Comparison of ENCODE assay signal across 23 cellular contexts in the genomic region with DNA sequence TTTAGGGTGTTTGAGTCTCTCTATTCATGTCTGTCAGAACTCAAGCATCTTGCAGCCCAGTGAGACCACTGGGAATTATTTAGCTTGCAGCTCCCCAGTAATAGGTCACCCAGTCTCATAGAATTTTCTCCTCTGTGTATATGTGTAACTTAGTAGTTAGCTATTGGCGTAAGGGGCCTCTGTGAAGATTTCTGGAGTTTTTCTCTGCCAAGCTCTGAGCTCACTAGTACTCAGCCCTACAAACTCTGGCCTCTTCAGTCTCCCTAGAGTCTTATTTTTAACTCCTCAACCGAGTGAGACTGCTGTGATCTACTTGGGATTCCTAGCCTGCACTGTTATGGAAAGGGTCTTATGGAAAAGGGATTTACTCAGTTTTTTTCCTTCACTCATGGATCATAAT.
DNase-seq lines count a peak whose midpoint lies in the region; ATAC-seq and TF ChIP-seq lines count a peak whose summit lies in the region.
"Had no signal": no experiment of that assay in that cellular context is flagged by ENCODE, and none has a peak within 500 bp of the region (broad histone marks: within the 10 kb centered on the region; RNA-seq: fewer than 3 reads in every experiment).

No MANE protein-coding gene starts in this region.

- intact Hi-C loops in upper lobe of right lung (cut with DNase I), result no loop called here

- no peaks in the 10 kb centered on the region for H3K36me3 ChIP-seq in cardiac muscle cell
- no peaks in the 10 kb centered on the region for H3K36me3 ChIP-seq in right atrium auricular region
- no peaks in the 10 kb centered on the region for H3K36me3 ChIP-seq in upper lobe of right lung
- H3K36me3 ChIP-seq: BLaER1, SJCRH30 had no signal

- H3K27ac ChIP-seq in cardiac muscle cell, result peak overlapping the region; percentile 49
- no peak overlapping the region for H3K27ac ChIP-seq in right atrium auricular region
- H3K27ac ChIP-seq in upper lobe of right lung, result no peak overlapping the region
- H3K27ac ChIP-seq: BLaER1, GM23248, SJCRH30 had no signal

- H3K4me3 Mint-ChIP-seq in brain (no peak overlapping the region), mesothelial cell of epicardium (no peak overlapping the region)
- H3K4me3 Mint-ChIP-seq: CD4-positive, CD25-positive, alpha-beta regulatory T cell had no signal

- H3K4me1 ChIP-seq in cardiac muscle cell (ENCODE audit: low read depth) (peaks cover 8% of the 10 kb centered on the region), right atrium auricular region (no peaks in the 10 kb centered on the region), upper lobe of right lung (no peaks in the 10 kb centered on the region)
- H3K4me1 ChIP-seq: BLaER1, SJCRH30 had no signal

- H3K27me3 ChIP-seq in cardiac muscle cell (no peaks in the 10 kb centered on the region), right atrium auricular region (no peaks in the 10 kb centered on the region), upper lobe of right lung (no peaks in the 10 kb centered on the region)
- H3K27me3 ChIP-seq: BLaER1, SJCRH30 had no signal

- H3K36me3 Mint-ChIP-seq in brain (peaks cover 12% of the 10 kb centered on the region), mesothelial cell of epicardium (peaks cover 7% of the 10 kb centered on the region)
- H3K36me3 Mint-ChIP-seq: CD4-positive, CD25-positive, alpha-beta regulatory T cell had no signal

- H3K9me3 Mint-ChIP-seq in brain, result peaks cover 0 to 8% (median 0%) of the 10 kb centered on the region in 5 experiments
- peaks cover 12% of the 10 kb centered on the region for H3K9me3 Mint-ChIP-seq in mesothelial cell of epicardium

- TF ChIP-seq CTCF in cardiac muscle cell (IDR thresholded peaks at IDR 0.05; ENCODE audit: low read depth, low read length), result no peak
- TF ChIP-seq CTCF in right atrium auricular region (IDR thresholded peaks at IDR 0.05), result no peak
- TF ChIP-seq CTCF in brain (conservative IDR thresholded peaks at IDR 0.05), result no peak
- no peak for TF ChIP-seq CTCF in mesothelial cell of epicardium (IDR thresholded peaks at IDR 0.05; ENCODE audit: unreplicated experiment)
- no peak for TF ChIP-seq CTCF in upper lobe of right lung (IDR thresholded peaks at IDR 0.05)

- peak overlapping the region in 3 of 5 experiments; percentile 11 to 33 (median 18) for H3K27ac Mint-ChIP-seq in brain
- H3K27ac Mint-ChIP-seq in mesothelial cell of epicardium, result peak overlapping the region; percentile 76
- H3K27ac Mint-ChIP-seq: CD4-positive, CD25-positive, alpha-beta regulatory T cell had no signal

- no peaks in the 10 kb centered on the region for H3K9me3 ChIP-seq in cardiac muscle cell (ENCODE audit: low read depth)
- H3K9me3 ChIP-seq in right atrium auricular region, result no peaks in the 10 kb centered on the region
- no peaks in the 10 kb centered on the region for H3K9me3 ChIP-seq in upper lobe of right lung
- H3K9me3 ChIP-seq: BLaER1, SJCRH30 had no signal

- H3K4me3 ChIP-seq in cardiac muscle cell (no peak overlapping the region), right atrium auricular region (no peak overlapping the region), upper lobe of right lung (no peak overlapping the region)
- H3K4me3 ChIP-seq: BLaER1, GM23248, SJCRH30 had no signal

- DNase-seq in cardiac muscle cell (ENCODE audit: low read depth in 1 of 2, low spot score in 1 of 2) (peak in 1 of 2 donors; percentile 19), right atrium auricular region (ENCODE audit: low spot score) (no peak), mesothelial cell of epicardium (ENCODE audit: low spot score in 2 of 2, unreplicated experiment in 2 of 2) (no peak), RPMI8226 (no peak), upper lobe of right lung (no peak), NCI-H748 treated with DMSO at 0.1 percent for 48 hours (lab: John Stamatoyannopoulos, UW) (no peak)
- DNase-seq in activated CD8-positive, alpha-beta memory T cell treated with anti-CD3 and anti-CD28 coated beads, Interleukin-2, amount 50 U/mL, for 4 hours, result no peak
- DNase-seq: 8988T; CD4-positive, CD25-positive, alpha-beta regulatory T cell; GM23248; HCEC 1CT; IMR-90; KG1; MM.1S; NCI-H2029; NCI-H2171; NCI-H345; NCI-H510A treated with DMSO at 0.1 percent for 48 hours; NCI-H774; SJCRH30 had no signal

- no peak for ATAC-seq in upper lobe of right lung
- ATAC-seq: SK-N-SH treated with all-trans-retinoic acid at 6 μM for 48 hours had no signal

- H3K27me3 Mint-ChIP-seq in brain, result no peaks in the 10 kb centered on the region
- H3K27me3 Mint-ChIP-seq in mesothelial cell of epicardium (ENCODE audit: low read depth), result no peaks in the 10 kb centered on the region
- H3K27me3 Mint-ChIP-seq: CD4-positive, CD25-positive, alpha-beta regulatory T cell had no signal

- H3K4me1 Mint-ChIP-seq in brain (peaks cover 46% of the 10 kb centered on the region), mesothelial cell of epicardium (peaks cover 35% of the 10 kb centered on the region)
- H3K4me1 Mint-ChIP-seq: CD4-positive, CD25-positive, alpha-beta regulatory T cell had no signal
